Comparison of ENCODE assay signal across 20 cellular contexts in the genomic region with DNA sequence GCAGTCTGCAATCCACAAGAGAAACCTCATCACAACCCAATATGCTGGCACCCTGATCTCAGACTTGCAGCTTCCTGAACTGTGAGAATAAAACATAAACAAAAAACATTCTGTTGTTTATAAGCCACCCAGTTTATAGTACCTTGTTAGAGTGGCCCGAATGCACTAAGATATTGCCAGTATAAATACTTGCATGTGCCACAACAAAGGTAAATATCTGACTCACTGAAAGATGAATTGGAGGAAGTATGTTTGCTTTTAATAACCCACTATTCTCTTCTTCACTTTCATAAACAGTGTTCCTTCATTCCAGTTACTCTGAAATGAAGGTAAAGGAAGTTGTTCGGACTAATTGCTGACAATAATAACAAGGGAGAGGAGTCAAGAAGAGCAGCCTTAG.
"Had no signal": no experiment of that assay in that cellular context is flagged by ENCODE, and none has a peak within 500 bp of the region (broad histone marks: within the 10 kb centered on the region; RNA-seq: fewer than 3 reads in every experiment).

No MANE protein-coding gene starts in this region.

- H3K4me3 ChIP-seq: heart left ventricle, ovary, psoas muscle, right atrium auricular region, spleen, thoracic aorta, upper lobe of right lung had no signal

- H3K4me1 ChIP-seq: heart left ventricle, psoas muscle, right atrium auricular region, spleen, upper lobe of right lung had no signal

- H3K27ac Mint-ChIP-seq: activated CD4-positive, alpha-beta memory T cell treated with anti-CD3 and anti-CD28 coated beads for 36 hours; activated naive CD4-positive, alpha-beta T cell treated with anti-CD3 and anti-CD28 coated beads for 36 hours; activated T-cell treated with anti-CD3 and anti-CD28 coated beads, Interleukin-2, amount 50 U/mL, for 72 hours; natural killer cell had no signal

- H3K9me3 ChIP-seq: neutrophil, ovary, psoas muscle, right atrium auricular region, thoracic aorta, upper lobe of right lung had no signal

- H3K4me1 Mint-ChIP-seq: natural killer cell had no signal

- H3K27me3 Mint-ChIP-seq: activated CD4-positive, alpha-beta memory T cell treated with anti-CD3 and anti-CD28 coated beads for 36 hours had no signal

- DNase-seq: activated CD4-positive, alpha-beta memory T cell treated with anti-CD3 and anti-CD28 coated beads for 36 hours; activated CD4-positive, alpha-beta T cell treated with anti-CD3 and anti-CD28 coated beads for 48 hours; activated effector memory CD4-positive, alpha-beta T cell treated with Interleukin-2 at 50 U/mL for 16 hours; activated naive CD4-positive, alpha-beta T cell treated with anti-CD3 and anti-CD28 coated beads for 36 hours; activated T-cell treated with anti-CD3 and anti-CD28 coated beads, Interleukin-2, amount 50 U/mL, for 72 hours; cerebellar nuclear complex; cortex of kidney; heart left ventricle; left ventricle myocardium superior; midbrain; natural killer cell; ovary; psoas muscle; spleen; stimulated activated CD4-positive, alpha-beta T cell treated with anti-CD3 and anti-CD28 coated beads, Interleukin-4, amount 100 ng/mL, for 24 hours; stimulated activated naive CD4-positive, alpha-beta T cell treated with Interleukin-2 at 50 U/mL for 16 hours; upper lobe of right lung had no signal

- H3K36me3 Mint-ChIP-seq: activated CD4-positive, alpha-beta memory T cell treated with anti-CD3 and anti-CD28 coated beads for 36 hours; natural killer cell had no signal

- ATAC-seq: activated T-cell treated with anti-CD3 and anti-CD28 coated beads, Interleukin-2, amount 50 U/mL, for 72 hours; heart left ventricle; left ventricle myocardium superior; natural killer cell; psoas muscle; upper lobe of right lung had no signal

- H3K27ac ChIP-seq: heart left ventricle, neutrophil, ovary, psoas muscle, right atrium auricular region, spleen, thoracic aorta, upper lobe of right lung had no signal

- H3K4me3 Mint-ChIP-seq: activated CD4-positive, alpha-beta memory T cell treated with anti-CD3 and anti-CD28 coated beads for 36 hours; activated naive CD4-positive, alpha-beta T cell treated with anti-CD3 and anti-CD28 coated beads for 36 hours; activated T-cell treated with anti-CD3 and anti-CD28 coated beads, Interleukin-2, amount 50 U/mL, for 72 hours; natural killer cell had no signal

- H3K36me3 ChIP-seq: heart left ventricle, neutrophil, ovary, right atrium auricular region, spleen, thoracic aorta, upper lobe of right lung had no signal

- H3K27me3 ChIP-seq: heart left ventricle, neutrophil, ovary, right atrium auricular region, spleen, upper lobe of right lung had no signal
